In genomic region chr9:2343756-2344155, GRCh38 we compare ENCODE assay signal across 24 cellular contexts.
"Had no signal": no experiment of that assay in that cellular context is flagged by ENCODE, and none has a peak within 500 bp of the region (broad histone marks: within the 10 kb centered on the region; RNA-seq: fewer than 3 reads in every experiment).

No MANE protein-coding gene starts in this region.

- H3K36me3 ChIP-seq: neural progenitor cell, ovary, right lobe of liver, sigmoid colon, stomach, thoracic aorta, thyroid gland, tibial nerve, upper lobe of right lung, uterus had no signal

- H3K9ac ChIP-seq: neural progenitor cell, parathyroid adenoma had no signal

- H2AFZ ChIP-seq: neural progenitor cell, parathyroid adenoma had no signal

- DNase-seq: natural killer cell; occipital lobe; ovary; posterior cingulate gyrus; psoas muscle; right cardiac atrium; right lobe of liver; sigmoid colon; small intestine; stimulated activated CD4-positive, alpha-beta T cell treated with anti-CD3 and anti-CD28 coated beads, Interleukin-15, amount 100 ng/mL, for 24 hours; stimulated activated CD4-positive, alpha-beta T cell treated with anti-CD3 and anti-CD28 coated beads, Interleukin-2, amount 100 ng/mL, for 24 hours; stimulated activated CD4-positive, alpha-beta T cell treated with anti-CD3 and anti-CD28 coated beads, Interleukin-2, amount 100 ng/mL, for 48 hours; stimulated activated CD4-positive, alpha-beta T cell treated with anti-CD3 and anti-CD28 coated beads, Interleukin-4, amount 100 ng/mL, for 24 hours; stimulated activated naive B cell treated with anti-CD40 and anti-IgM and Interleukin-4, amounts not matched to agents 10 μg/mL and 1 μg/mL and 100 μg/mL, for 72 hours; stimulated activated naive CD4-positive, alpha-beta T cell treated with Interleukin-2 at 50 U/mL for 16 hours; stomach; thyroid gland; upper lobe of right lung; uterus had no signal

- H3K4me1 ChIP-seq: neural progenitor cell, parathyroid adenoma, right lobe of liver, stomach, thyroid gland, tibial nerve, upper lobe of right lung, uterus had no signal

- H3K27ac ChIP-seq: neural progenitor cell, ovary, parathyroid adenoma, psoas muscle, right lobe of liver, sigmoid colon, stomach, thoracic aorta, thyroid gland, tibial nerve, upper lobe of right lung, uterus had no signal

- FAIRE-seq: small intestine had no signal

- H3K9me3 ChIP-seq: ovary, psoas muscle, right lobe of liver, thyroid gland, upper lobe of right lung, uterus had no signal

- H3K4me2 ChIP-seq: neural progenitor cell had no signal

- H3K79me2 ChIP-seq: parathyroid adenoma had no signal

- ATAC-seq: natural killer cell; psoas muscle; right cardiac atrium; right lobe of liver; stimulated activated effector memory CD8-positive, alpha-beta T cell treated with anti-CD3 and anti-CD28 coated beads, Interleukin-12 subunit alpha, Interleukin-12 subunit beta, amount 100 ng/mL, for 72 hours; stimulated activated naive B cell treated with anti-CD40 and anti-IgM and Interleukin-4, amounts not matched to agents 10 μg/mL and 1 μg/mL and 100 μg/mL, for 72 hours; upper lobe of right lung had no signal

- H3K27me3 ChIP-seq: neural progenitor cell, ovary, right lobe of liver, sigmoid colon, stomach, thyroid gland, tibial nerve, upper lobe of right lung, uterus had no signal

- H3K4me3 ChIP-seq: neural progenitor cell, ovary, psoas muscle, right lobe of liver, sigmoid colon, stomach, thoracic aorta, thyroid gland, tibial nerve, upper lobe of right lung, uterus had no signal
